31 cellular contexts compared by ENCODE assay signal in genomic region chr10:85596389-85596788, GRCh38.
"Had no signal": no experiment of that assay in that cellular context is flagged by ENCODE, and none has a peak within 500 bp of the region (broad histone marks: within the 10 kb centered on the region; RNA-seq: fewer than 3 reads in every experiment).

No MANE protein-coding gene starts in this region.

- H3K36me3 Mint-ChIP-seq: activated CD4-positive, alpha-beta memory T cell treated with anti-CD3 and anti-CD28 coated beads for 36 hours; activated naive CD8-positive, alpha-beta T cell treated with anti-CD3 and anti-CD28 coated beads for 36 hours; IgD-negative memory B cell had no signal

- H3K27me3 ChIP-seq: brain microvascular endothelial cell had no signal

- ATAC-seq: activated CD4-positive, alpha-beta T cell treated with anti-CD3 and anti-CD28 coated beads for 36 hours; activated CD4-positive, CD25-positive, alpha-beta regulatory T cell treated with anti-CD3 and anti-CD28 coated beads, Interleukin-2, amount 50 U/mL, for 24 hours; activated T-cell treated with anti-CD3 and anti-CD28 coated beads, Interleukin-2, amount 50 U/mL, for 72 hours; activated T-helper 17 cell treated with anti-CD3 and anti-CD28 coated beads, Interleukin-2, amount 50 U/mL, for 72 hours; HepG2; Right ventricle myocardium inferior had no signal

- H3K27ac ChIP-seq: brain microvascular endothelial cell, PC-9, RWPE1 had no signal

- H3K27ac Mint-ChIP-seq: activated CD4-positive, alpha-beta memory T cell treated with anti-CD3 and anti-CD28 coated beads for 36 hours; activated CD4-positive, alpha-beta T cell treated with anti-CD3 and anti-CD28 coated beads for 36 hours; activated CD4-positive, alpha-beta T cell treated with anti-CD3 and anti-CD28 coated beads, Interleukin-2, amount 10 ng/mL, durations not matched to agents 7 days and 5 days; activated naive CD8-positive, alpha-beta T cell treated with anti-CD3 and anti-CD28 coated beads for 36 hours; activated T-cell treated with anti-CD3 and anti-CD28 coated beads, Interleukin-2, amount 50 U/mL, for 72 hours; activated T-helper 17 cell treated with anti-CD3 and anti-CD28 coated beads, Interleukin-2, amount 50 U/mL, for 72 hours had no signal

- H3K4me3 ChIP-seq: PC-9 had no signal

- DNase-seq: activated CD4-positive, alpha-beta memory T cell treated with anti-CD3 and anti-CD28 coated beads for 36 hours; activated CD4-positive, alpha-beta T cell treated with anti-CD3 and anti-CD28 coated beads for 36 hours; activated CD4-positive, alpha-beta T cell treated with anti-CD3 and anti-CD28 coated beads, Interleukin-2, amount 10 ng/mL, durations not matched to agents 7 days and 5 days; activated effector memory CD4-positive, alpha-beta T cell treated with anti-CD3 and anti-CD28 coated beads, Interleukin-2, amount 50 U/mL, for 16 hours; activated naive CD4-positive, alpha-beta T cell; activated naive CD4-positive, alpha-beta T cell treated with anti-CD3 and anti-CD28 coated beads, Interleukin-2, amount 50 U/mL, for 16 hours; activated naive CD8-positive, alpha-beta T cell treated with anti-CD3 and anti-CD28 coated beads for 36 hours; activated T-cell treated with anti-CD3 and anti-CD28 coated beads, Interleukin-2, amount 50 U/mL, for 1 hour; activated T-cell treated with anti-CD3 and anti-CD28 coated beads, Interleukin-2, amount 50 U/mL, for 72 hours; amniotic stem cell; aorta; brain microvascular endothelial cell; Karpas-422; KBM-7; NCI-H1105; NCI-H1417 treated with DMSO at 0.1 percent for 48 hours; NCI-H1694 treated with DMSO at 0.1 percent for 48 hours; NCI-H2029; NCI-H345; NCI-H524 treated with DMSO at 0.1 percent for 48 hours; NCI-H748 treated with DMSO at 0.1 percent for 48 hours; NK-92 treated with Interleukin-12 subunit alpha and Interleukin-12 subunit beta, amount 100 ng/mL, for 24 hours; PC-9; SW 1271; T-helper 1 cell had no signal

- H3K9me3 Mint-ChIP-seq: activated CD4-positive, alpha-beta memory T cell treated with anti-CD3 and anti-CD28 coated beads for 36 hours; activated CD4-positive, alpha-beta T cell treated with anti-CD3 and anti-CD28 coated beads, Interleukin-2, amount 10 ng/mL, durations not matched to agents 7 days and 5 days; activated naive CD8-positive, alpha-beta T cell treated with anti-CD3 and anti-CD28 coated beads for 36 hours; activated T-cell treated with anti-CD3 and anti-CD28 coated beads, Interleukin-2, amount 50 U/mL, for 72 hours; activated T-helper 17 cell treated with anti-CD3 and anti-CD28 coated beads, Interleukin-2, amount 50 U/mL, for 72 hours had no signal

- H3K4me3 Mint-ChIP-seq: activated CD4-positive, alpha-beta memory T cell treated with anti-CD3 and anti-CD28 coated beads for 36 hours; activated CD4-positive, alpha-beta T cell treated with anti-CD3 and anti-CD28 coated beads for 36 hours; activated CD4-positive, alpha-beta T cell treated with anti-CD3 and anti-CD28 coated beads, Interleukin-2, amount 10 ng/mL, durations not matched to agents 7 days and 5 days; activated naive CD8-positive, alpha-beta T cell treated with anti-CD3 and anti-CD28 coated beads for 36 hours; activated T-cell treated with anti-CD3 and anti-CD28 coated beads, Interleukin-2, amount 50 U/mL, for 72 hours; activated T-helper 17 cell treated with anti-CD3 and anti-CD28 coated beads, Interleukin-2, amount 50 U/mL, for 72 hours; IgD-negative memory B cell had no signal

- H3K36me3 ChIP-seq: brain microvascular endothelial cell had no signal

- H3K27me3 Mint-ChIP-seq: activated CD4-positive, alpha-beta memory T cell treated with anti-CD3 and anti-CD28 coated beads for 36 hours; activated CD4-positive, alpha-beta T cell treated with anti-CD3 and anti-CD28 coated beads for 36 hours; activated CD4-positive, alpha-beta T cell treated with anti-CD3 and anti-CD28 coated beads, Interleukin-2, amount 10 ng/mL, durations not matched to agents 7 days and 5 days; activated T-helper 17 cell treated with anti-CD3 and anti-CD28 coated beads, Interleukin-2, amount 50 U/mL, for 72 hours had no signal
